In the genomic region with DNA sequence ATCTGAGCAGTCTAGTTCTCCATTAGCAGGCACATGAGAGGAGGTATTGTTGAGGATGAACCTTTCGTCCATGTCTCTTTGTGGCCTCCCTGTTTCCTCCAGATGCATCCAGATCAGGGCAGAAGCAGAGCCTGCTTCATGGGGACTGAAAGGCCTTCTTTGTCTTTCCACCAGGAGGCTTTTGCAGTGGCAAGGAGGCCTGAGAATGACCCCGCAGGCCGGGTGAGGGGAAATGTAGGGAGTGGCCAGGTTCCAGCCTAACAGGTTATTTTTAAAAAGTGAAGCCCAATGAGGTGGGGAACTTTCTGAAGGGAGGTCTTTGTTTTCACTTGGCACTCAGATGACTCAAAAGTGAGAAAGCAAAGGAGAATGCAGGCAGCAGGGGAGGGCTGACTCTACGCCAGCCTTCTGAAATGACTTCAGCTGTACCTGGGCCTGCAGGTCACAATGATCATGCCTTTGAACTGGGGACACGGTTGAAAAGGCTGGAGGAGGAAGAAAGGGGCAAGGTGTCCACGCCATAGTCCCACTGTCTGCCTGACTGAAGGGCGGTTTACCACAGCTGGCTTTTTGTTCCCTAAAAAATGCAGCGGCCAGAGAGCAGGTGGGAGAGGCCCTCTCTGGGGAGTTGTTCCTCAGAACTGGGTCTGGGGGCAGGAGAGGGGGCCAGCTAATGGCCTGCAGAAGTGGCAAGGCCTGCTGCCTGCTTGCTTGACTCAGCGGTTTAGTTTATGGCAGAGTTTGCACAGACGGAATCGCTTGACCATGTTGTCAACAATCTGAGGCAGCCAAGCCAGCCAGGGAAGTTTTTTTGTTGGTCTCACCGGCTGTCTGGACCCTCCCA, we compare ENCODE assay signal across 9 cellular contexts. TPM values are rescaled to one million over a fixed set of nuclear protein-coding genes. Genes with fewer than 3 reads are reported as not detected.
A peak's percentile ranks its signal among the peaks of the same experiment; 100 is the strongest.
DNase-seq lines count a peak whose midpoint lies in the region; ATAC-seq, FAIRE-seq and TF ChIP-seq lines count a peak whose summit lies in the region.
"Had no signal": no experiment of that assay in that cellular context is flagged by ENCODE, and none has a peak within 500 bp of the region (broad histone marks: within the 10 kb centered on the region; RNA-seq: fewer than 3 reads in every experiment).

No MANE protein-coding gene starts in this region.

- H4K20me1 ChIP-seq in keratinocyte (ENCODE audit: control insufficient read depth, extremely low read depth, insufficient read depth, low read length) = no peaks in the 10 kb centered on the region

- H3K9me1 ChIP-seq in keratinocyte (ENCODE audit: control insufficient read depth, extremely low read depth, insufficient read depth, low read length) = no peaks in the 10 kb centered on the region

- peaks cover 81% of the 10 kb centered on the region for H3K79me2 ChIP-seq in keratinocyte (ENCODE audit: control insufficient read depth, insufficient read depth, low read length)

- H3K9me3 ChIP-seq in HUES64 (ENCODE audit: insufficient read depth, low read depth, low read length) (peaks cover 5% of the 10 kb centered on the region; the same call in 1 of the 2 replicates), keratinocyte (ENCODE audit: control insufficient read depth, low read depth, low read length) (no peaks in the 10 kb centered on the region), subcutaneous abdominal adipose tissue (ENCODE audit: control insufficient read depth in 5 of 5, low read length in 5 of 5) (peaks cover 0 to 3% (median 0%) of the 10 kb centered on the region in 5 donors)
- H3K9me3 ChIP-seq: thoracic aorta had no signal

- dilution Hi-C loops in keratinocyte (cut with MboI; ENCODE audit: extremely low pct_ligation_motif_present, low sequenced_read_pairs) = no loop called here

- H3K9ac ChIP-seq in HUES64 (ENCODE audit: low read depth, low read length) = peak overlapping the region; percentile 41; the same call in 1 of the 2 replicates
- H3K9ac ChIP-seq in keratinocyte (ENCODE audit: control insufficient read depth, extremely low read depth, insufficient read depth, low read length) = peak overlapping the region; percentile 63
- peak overlapping the region in 2 of 5 donors; percentile 17 to 19 for H3K9ac ChIP-seq in subcutaneous abdominal adipose tissue (ENCODE audit: low read length in 5 of 5)

- peak; percentile 95 for FAIRE-seq in keratinocyte (lab: Jason Lieb, UNC)

- H3K4me1 ChIP-seq in HUES64 (ENCODE audit: insufficient read depth, low read length) = peaks cover 19% of the 10 kb centered on the region
- H3K4me1 ChIP-seq in keratinocyte (ENCODE audit: control insufficient read depth, extremely low read depth, insufficient read depth, low read length) = peaks cover 43% of the 10 kb centered on the region
- peaks cover 0 to 51% (median 32%) of the 10 kb centered on the region in 5 donors for H3K4me1 ChIP-seq in subcutaneous abdominal adipose tissue (ENCODE audit: control insufficient read depth in 5 of 5, insufficient read depth in 5 of 5, low read length in 5 of 5)

- H3K27me3 Mint-ChIP-seq in activated naive CD4-positive, alpha-beta T cell treated with anti-CD3 and anti-CD28 coated beads, Interleukin-2, amount 50 U/mL, for 24 hours = no peaks in the 10 kb centered on the region

- H3K9me3 Mint-ChIP-seq in activated naive CD4-positive, alpha-beta T cell treated with anti-CD3 and anti-CD28 coated beads, Interleukin-2, amount 50 U/mL, for 24 hours = no peaks in the 10 kb centered on the region

- peak overlapping the region; percentile 65 for H3K4me2 ChIP-seq in keratinocyte (ENCODE audit: control insufficient read depth, extremely low read depth, insufficient read depth, low read depth, low read length)

- H3K27ac Mint-ChIP-seq in activated naive CD4-positive, alpha-beta T cell treated with anti-CD3 and anti-CD28 coated beads, Interleukin-2, amount 50 U/mL, for 24 hours = peak overlapping the region; percentile 86

- 62% methylated on average over 12 of the region's 12 CpGs for WGBS in HUES64

- H3K4me1 Mint-ChIP-seq in activated naive CD4-positive, alpha-beta T cell treated with anti-CD3 and anti-CD28 coated beads, Interleukin-2, amount 50 U/mL, for 24 hours = peaks cover 98% of the 10 kb centered on the region

- DNase-seq in NCI-H2171 (lab: John Stamatoyannopoulos, UW) (peak; percentile 7), NCI-H2171 treated with DMSO at 0.1 percent for 48 hours (lab: John Stamatoyannopoulos, UW) (no peak), keratinocyte (ENCODE audit: low read depth, low spot score) (no peak), amniotic stem cell (lab: John Stamatoyannopoulos, UW) (no peak)

- ATAC-seq in GM21717 (IDR thresholded peaks at IDR 0.05; ENCODE audit: unreplicated experiment) = peak; percentile 88

- no peak overlapping the region for H3K4me3 ChIP-seq in HUES64 (ENCODE audit: low read length)
- peak overlapping the region in 1 of 3 experiments; percentile 4 for H3K4me3 ChIP-seq in keratinocyte (ENCODE audit: control insufficient read depth in 2 of 3, extremely low read depth in 1 of 3, insufficient read depth in 2 of 3, low read depth in 1 of 3, low read length in 3 of 3)
- peak overlapping the region in 1 of 5 donors; percentile 22 for H3K4me3 ChIP-seq in subcutaneous abdominal adipose tissue (ENCODE audit: low read depth in 1 of 5, low read length in 5 of 5)
- H3K4me3 ChIP-seq: thoracic aorta had no signal

- no peak overlapping the region for H2AFZ ChIP-seq in keratinocyte (ENCODE audit: control insufficient read depth, low read length)

- peak overlapping the region; percentile 78 for H3K4me3 Mint-ChIP-seq in activated naive CD4-positive, alpha-beta T cell treated with anti-CD3 and anti-CD28 coated beads, Interleukin-2, amount 50 U/mL, for 24 hours

- H3K27me3 ChIP-seq in HUES64 (ENCODE audit: insufficient read depth, low read length) (no peaks in the 10 kb centered on the region), keratinocyte (ENCODE audit: control insufficient read depth, extremely low read depth, insufficient read depth, low read length) (no peaks in the 10 kb centered on the region), subcutaneous abdominal adipose tissue (ENCODE audit: control insufficient read depth in 5 of 5, insufficient read depth in 4 of 5, low read length in 5 of 5) (no peaks in the 10 kb centered on the region)

- H3K36me3 Mint-ChIP-seq in activated naive CD4-positive, alpha-beta T cell treated with anti-CD3 and anti-CD28 coated beads, Interleukin-2, amount 50 U/mL, for 24 hours = no peaks in the 10 kb centered on the region

- peak; percentile 11 to 48 (median 34) for TF ChIP-seq CTCF in keratinocyte (optimal IDR thresholded peaks at IDR 0.05 in 1 of 3, IDR thresholded peaks at IDR 0.05 in 1 of 3, conservative IDR thresholded peaks at IDR 0.05 in 1 of 3; ENCODE audit: extremely low read depth in 1 of 3, insufficient read depth in 2 of 3, low read length in 3 of 3)

- H3K27ac ChIP-seq in HUES64 (ENCODE audit: low read depth, low read length) (peak overlapping the region; percentile 68), keratinocyte (ENCODE audit: control insufficient read depth, insufficient read depth, low read length) (peak overlapping the region; percentile 93), subcutaneous abdominal adipose tissue (ENCODE audit: low read depth, low read length) (peak overlapping the region; percentile 78)

- H3K36me3 ChIP-seq in HUES64 (ENCODE audit: insufficient read depth, low read length) (no peaks in the 10 kb centered on the region), keratinocyte (ENCODE audit: control insufficient read depth in 2 of 2, extremely low read depth in 1 of 2, insufficient read depth in 2 of 2, low read length in 2 of 2) (peaks cover 0 to 2% of the 10 kb centered on the region in 2 experiments), subcutaneous abdominal adipose tissue (ENCODE audit: control insufficient read depth in 5 of 5, insufficient read depth in 5 of 5, low read length in 5 of 5) (no peaks in the 10 kb centered on the region)
- H3K36me3 ChIP-seq: thoracic aorta had no signal

RNA-seq across cellular contexts. Expression of a gene that starts 28.7 kb away (rescaled TPM):
- polyA plus RNA-seq in HUES64 (2013, experiment 1 of 2) = 28.0 TPM
- polyA plus RNA-seq in HUES64 (2013, experiment 2 of 2) = 38.2 TPM
- 27.3 to 51.8 TPM (median 47.2 TPM) in 3 replicates for polyA plus RNA-seq in keratinocyte
- polyA plus RNA-seq in keratinocyte (2011; ENCODE audit: low read depth) = 3.7 TPM
- polyA plus RNA-seq in keratinocyte (2011; cell fraction: cytosol; rRNA removed) = 41.5 and 48.3 TPM in 2 replicates
- polyA plus RNA-seq in keratinocyte (2011; cell fraction: nucleus; rRNA removed) = 32.1 and 49.5 TPM in 2 replicates
- polyA plus RNA-seq in keratinocyte (2012; ENCODE audit: low replicate concordance) = 17.9 and 37.6 TPM in 2 replicates
- polyA minus RNA-seq in keratinocyte = 21.9 to 61.9 TPM (median 33.9 TPM) in 3 replicates
- polyA minus RNA-seq in keratinocyte (2011; cell fraction: cytosol; rRNA and poly(A)+ RNA removed) = 51.4 TPM
- 16.2 and 16.3 TPM in 2 replicates for polyA minus RNA-seq in keratinocyte (2011; cell fraction: nucleus; rRNA and poly(A)+ RNA removed)
